Comparison of ENCODE assay signal across 1 cellular context in genomic region chr2:20224716-20225293, GRCh38.
TF ChIP-seq lines count a peak whose summit lies in the region.

A gene with protein sequence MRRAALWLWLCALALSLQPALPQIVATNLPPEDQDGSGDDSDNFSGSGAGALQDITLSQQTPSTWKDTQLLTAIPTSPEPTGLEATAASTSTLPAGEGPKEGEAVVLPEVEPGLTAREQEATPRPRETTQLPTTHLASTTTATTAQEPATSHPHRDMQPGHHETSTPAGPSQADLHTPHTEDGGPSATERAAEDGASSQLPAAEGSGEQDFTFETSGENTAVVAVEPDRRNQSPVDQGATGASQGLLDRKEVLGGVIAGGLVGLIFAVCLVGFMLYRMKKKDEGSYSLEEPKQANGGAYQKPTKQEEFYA (minus strand): TSS chr2:20225130. CDS start chr2:20224867, 263 bp downstream.

TF ChIP-seq in H1, 55 proteins besides CTCF, POLR2A, EP300 and RAD21 (continued from another document):
- no peak for TF ChIP-seq SP4 (IDR thresholded peaks at IDR 0.05; ENCODE audit: low read length)
- no peak for TF ChIP-seq CBX8 (IDR thresholded peaks at IDR 0.05; ENCODE audit: borderline replicate concordance, low read depth, low read length)
- 0 out of 4 replicates have a peak, but pooled peaks of 1 of the 2 experiments have one; percentile 48 for TF ChIP-seq SIN3A (conservative IDR thresholded peaks at IDR 0.05 in 1 of 2, IDR thresholded peaks at IDR 0.05 in 1 of 2; ENCODE audit: low read depth in 1 of 2, low read length in 2 of 2)
- TF ChIP-seq, protein P1, sequence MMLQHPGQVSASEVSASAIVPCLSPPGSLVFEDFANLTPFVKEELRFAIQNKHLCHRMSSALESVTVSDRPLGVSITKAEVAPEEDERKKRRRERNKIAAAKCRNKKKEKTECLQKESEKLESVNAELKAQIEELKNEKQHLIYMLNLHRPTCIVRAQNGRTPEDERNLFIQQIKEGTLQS (IDR thresholded peaks at IDR 0.05; ENCODE audit: insufficient read depth, low read depth, low read length) = no peak
- no peak for TF ChIP-seq SUZ12 (IDR thresholded peaks at IDR 0.05; ENCODE audit: low read length)
- TF ChIP-seq POU5F1 (IDR thresholded peaks at IDR 0.05; ENCODE audit: low read depth, low read length) = no peak
- TF ChIP-seq RBBP5 (IDR thresholded peaks at IDR 0.05; ENCODE audit: borderline replicate concordance, low read depth, low read length) = 0 out of 2 replicates have a peak, but pooled peaks have one; percentile 26
- no peak for TF ChIP-seq BACH1 (IDR thresholded peaks at IDR 0.05; ENCODE audit: low read length)
- 0 out of 2 replicates have a peak, but pooled peaks have one; percentile 22 for TF ChIP-seq TAF1 (IDR thresholded peaks at IDR 0.05; ENCODE audit: low read depth, low read length)
- TF ChIP-seq TAF7 (optimal IDR thresholded peaks at IDR 0.05; ENCODE audit: borderline replicate concordance, low read depth, low read length) = no peak
- no peak for TF ChIP-seq CHD2 (IDR thresholded peaks at IDR 0.05; ENCODE audit: low read length)
- TF ChIP-seq GABPA (IDR thresholded peaks at IDR 0.05; ENCODE audit: borderline replicate concordance, insufficient read depth, low read length) = 0 out of 2 replicates have a peak, but pooled peaks have one; percentile 39
- no peak for TF ChIP-seq KDM5A (IDR thresholded peaks at IDR 0.05; ENCODE audit: low read length)
- TF ChIP-seq CBX5 (IDR thresholded peaks at IDR 0.05; ENCODE audit: low read depth, low read length) = no peak
- TF ChIP-seq, protein P2, sequence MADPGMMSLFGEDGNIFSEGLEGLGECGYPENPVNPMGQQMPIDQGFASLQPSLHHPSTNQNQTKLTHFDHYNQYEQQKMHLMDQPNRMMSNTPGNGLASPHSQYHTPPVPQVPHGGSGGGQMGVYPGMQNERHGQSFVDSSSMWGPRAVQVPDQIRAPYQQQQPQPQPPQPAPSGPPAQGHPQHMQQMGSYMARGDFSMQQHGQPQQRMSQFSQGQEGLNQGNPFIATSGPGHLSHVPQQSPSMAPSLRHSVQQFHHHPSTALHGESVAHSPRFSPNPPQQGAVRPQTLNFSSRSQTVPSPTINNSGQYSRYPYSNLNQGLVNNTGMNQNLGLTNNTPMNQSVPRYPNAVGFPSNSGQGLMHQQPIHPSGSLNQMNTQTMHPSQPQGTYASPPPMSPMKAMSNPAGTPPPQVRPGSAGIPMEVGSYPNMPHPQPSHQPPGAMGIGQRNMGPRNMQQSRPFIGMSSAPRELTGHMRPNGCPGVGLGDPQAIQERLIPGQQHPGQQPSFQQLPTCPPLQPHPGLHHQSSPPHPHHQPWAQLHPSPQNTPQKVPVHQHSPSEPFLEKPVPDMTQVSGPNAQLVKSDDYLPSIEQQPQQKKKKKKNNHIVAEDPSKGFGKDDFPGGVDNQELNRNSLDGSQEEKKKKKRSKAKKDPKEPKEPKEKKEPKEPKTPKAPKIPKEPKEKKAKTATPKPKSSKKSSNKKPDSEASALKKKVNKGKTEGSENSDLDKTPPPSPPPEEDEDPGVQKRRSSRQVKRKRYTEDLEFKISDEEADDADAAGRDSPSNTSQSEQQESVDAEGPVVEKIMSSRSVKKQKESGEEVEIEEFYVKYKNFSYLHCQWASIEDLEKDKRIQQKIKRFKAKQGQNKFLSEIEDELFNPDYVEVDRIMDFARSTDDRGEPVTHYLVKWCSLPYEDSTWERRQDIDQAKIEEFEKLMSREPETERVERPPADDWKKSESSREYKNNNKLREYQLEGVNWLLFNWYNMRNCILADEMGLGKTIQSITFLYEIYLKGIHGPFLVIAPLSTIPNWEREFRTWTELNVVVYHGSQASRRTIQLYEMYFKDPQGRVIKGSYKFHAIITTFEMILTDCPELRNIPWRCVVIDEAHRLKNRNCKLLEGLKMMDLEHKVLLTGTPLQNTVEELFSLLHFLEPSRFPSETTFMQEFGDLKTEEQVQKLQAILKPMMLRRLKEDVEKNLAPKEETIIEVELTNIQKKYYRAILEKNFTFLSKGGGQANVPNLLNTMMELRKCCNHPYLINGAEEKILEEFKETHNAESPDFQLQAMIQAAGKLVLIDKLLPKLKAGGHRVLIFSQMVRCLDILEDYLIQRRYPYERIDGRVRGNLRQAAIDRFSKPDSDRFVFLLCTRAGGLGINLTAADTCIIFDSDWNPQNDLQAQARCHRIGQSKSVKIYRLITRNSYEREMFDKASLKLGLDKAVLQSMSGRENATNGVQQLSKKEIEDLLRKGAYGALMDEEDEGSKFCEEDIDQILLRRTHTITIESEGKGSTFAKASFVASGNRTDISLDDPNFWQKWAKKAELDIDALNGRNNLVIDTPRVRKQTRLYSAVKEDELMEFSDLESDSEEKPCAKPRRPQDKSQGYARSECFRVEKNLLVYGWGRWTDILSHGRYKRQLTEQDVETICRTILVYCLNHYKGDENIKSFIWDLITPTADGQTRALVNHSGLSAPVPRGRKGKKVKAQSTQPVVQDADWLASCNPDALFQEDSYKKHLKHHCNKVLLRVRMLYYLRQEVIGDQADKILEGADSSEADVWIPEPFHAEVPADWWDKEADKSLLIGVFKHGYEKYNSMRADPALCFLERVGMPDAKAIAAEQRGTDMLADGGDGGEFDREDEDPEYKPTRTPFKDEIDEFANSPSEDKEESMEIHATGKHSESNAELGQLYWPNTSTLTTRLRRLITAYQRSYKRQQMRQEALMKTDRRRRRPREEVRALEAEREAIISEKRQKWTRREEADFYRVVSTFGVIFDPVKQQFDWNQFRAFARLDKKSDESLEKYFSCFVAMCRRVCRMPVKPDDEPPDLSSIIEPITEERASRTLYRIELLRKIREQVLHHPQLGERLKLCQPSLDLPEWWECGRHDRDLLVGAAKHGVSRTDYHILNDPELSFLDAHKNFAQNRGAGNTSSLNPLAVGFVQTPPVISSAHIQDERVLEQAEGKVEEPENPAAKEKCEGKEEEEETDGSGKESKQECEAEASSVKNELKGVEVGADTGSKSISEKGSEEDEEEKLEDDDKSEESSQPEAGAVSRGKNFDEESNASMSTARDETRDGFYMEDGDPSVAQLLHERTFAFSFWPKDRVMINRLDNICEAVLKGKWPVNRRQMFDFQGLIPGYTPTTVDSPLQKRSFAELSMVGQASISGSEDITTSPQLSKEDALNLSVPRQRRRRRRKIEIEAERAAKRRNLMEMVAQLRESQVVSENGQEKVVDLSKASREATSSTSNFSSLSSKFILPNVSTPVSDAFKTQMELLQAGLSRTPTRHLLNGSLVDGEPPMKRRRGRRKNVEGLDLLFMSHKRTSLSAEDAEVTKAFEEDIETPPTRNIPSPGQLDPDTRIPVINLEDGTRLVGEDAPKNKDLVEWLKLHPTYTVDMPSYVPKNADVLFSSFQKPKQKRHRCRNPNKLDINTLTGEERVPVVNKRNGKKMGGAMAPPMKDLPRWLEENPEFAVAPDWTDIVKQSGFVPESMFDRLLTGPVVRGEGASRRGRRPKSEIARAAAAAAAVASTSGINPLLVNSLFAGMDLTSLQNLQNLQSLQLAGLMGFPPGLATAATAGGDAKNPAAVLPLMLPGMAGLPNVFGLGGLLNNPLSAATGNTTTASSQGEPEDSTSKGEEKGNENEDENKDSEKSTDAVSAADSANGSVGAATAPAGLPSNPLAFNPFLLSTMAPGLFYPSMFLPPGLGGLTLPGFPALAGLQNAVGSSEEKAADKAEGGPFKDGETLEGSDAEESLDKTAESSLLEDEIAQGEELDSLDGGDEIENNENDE (IDR thresholded peaks at IDR 0.05; ENCODE audit: insufficient replicate concordance, low read length) = no peak
- no peak for TF ChIP-seq SIX5 (IDR thresholded peaks at IDR 0.05; ENCODE audit: low read depth, low read length)
- no peak for TF ChIP-seq JUND (IDR thresholded peaks at IDR 0.05; ENCODE audit: low read length)
- peak; percentile 87 for TF ChIP-seq MAX (IDR thresholded peaks at IDR 0.05)
- no peak for TF ChIP-seq CREB1 (IDR thresholded peaks at IDR 0.05)
- TF ChIP-seq YY1 (IDR thresholded peaks at IDR 0.05; ENCODE audit: low read depth, low read length) = no peak
- no peak for TF ChIP-seq HDAC6 (IDR thresholded peaks at IDR 0.05; ENCODE audit: low read depth, low read length)
- no peak for TF ChIP-seq SAP30 (IDR thresholded peaks at IDR 0.05; ENCODE audit: insufficient read depth, insufficient replicate concordance, low read length)
- no peak for TF ChIP-seq ATF2 (IDR thresholded peaks at IDR 0.05; ENCODE audit: low read length)
- TF ChIP-seq EGR1 (IDR thresholded peaks at IDR 0.05; ENCODE audit: borderline replicate concordance, low read depth, low read length) = no peak
- TF ChIP-seq POLR2AphosphoS5 (IDR thresholded peaks at IDR 0.05; ENCODE audit: low read depth, low read length) = peak; percentile 24; the same call in 1 of the 2 replicates
- TF ChIP-seq TCF12 (IDR thresholded peaks at IDR 0.05; ENCODE audit: low read depth, low read length) = no peak
- no peak for TF ChIP-seq ASH2L (IDR thresholded peaks at IDR 0.05; ENCODE audit: low read length)
- TF ChIP-seq SIRT6 (IDR thresholded peaks at IDR 0.05; ENCODE audit: low read length) = no peak
- peak; percentile 92 for TF ChIP-seq E2F6 (IDR thresholded peaks at IDR 0.05)
